18 cellular contexts compared by ENCODE assay signal in genomic region chr3:183590442-183590841, GRCh38. TPM values are rescaled to one million over a fixed set of nuclear protein-coding genes. Genes with fewer than 3 reads are reported as not detected.
DNase-seq lines count a peak whose midpoint lies in the region; ATAC-seq and TF ChIP-seq lines count a peak whose summit lies in the region.
"Had no signal": no experiment of that assay in that cellular context is flagged by ENCODE, and none has a peak within 500 bp of the region (broad histone marks: within the 10 kb centered on the region; RNA-seq: fewer than 3 reads in every experiment).

No MANE protein-coding gene starts in this region.

- H3K36me3 Mint-ChIP-seq in activated naive CD8-positive, alpha-beta T cell, result no peaks in the 10 kb centered on the region
- H3K36me3 Mint-ChIP-seq in activated naive CD8-positive, alpha-beta T cell treated with anti-CD3 and anti-CD28 coated beads, Interleukin-2, amount 50 U/mL, for 24 hours (ENCODE audit: low read depth), result no peaks in the 10 kb centered on the region
- H3K36me3 Mint-ChIP-seq in activated T-helper 17 cell treated with anti-CD3 and anti-CD28 coated beads, Interleukin-2, amount 50 U/mL, for 72 hours (ENCODE audit: low read depth), result no peaks in the 10 kb centered on the region
- H3K36me3 Mint-ChIP-seq in activated CD8-positive, alpha-beta T cell treated with anti-CD3 and anti-CD28 coated beads for 36 hours (ENCODE audit: low read depth), result no peaks in the 10 kb centered on the region
- H3K36me3 Mint-ChIP-seq: CD4-positive, CD25-positive, alpha-beta regulatory T cell had no signal

- H3K36me3 ChIP-seq in OCI-LY7 (ENCODE audit: insufficient read depth, low read length), result no peaks in the 10 kb centered on the region
- H3K36me3 ChIP-seq: HAP-1 had no signal

- H3K27ac Mint-ChIP-seq in activated naive CD8-positive, alpha-beta T cell, result peak overlapping the region; percentile 46
- H3K27ac Mint-ChIP-seq in activated naive CD8-positive, alpha-beta T cell treated with anti-CD3 and anti-CD28 coated beads, Interleukin-2, amount 50 U/mL, for 24 hours, result no peak overlapping the region
- H3K27ac Mint-ChIP-seq in activated T-helper 17 cell treated with anti-CD3 and anti-CD28 coated beads, Interleukin-2, amount 50 U/mL, for 72 hours, result peak overlapping the region; percentile 58
- no peak overlapping the region for H3K27ac Mint-ChIP-seq in activated CD8-positive, alpha-beta T cell treated with anti-CD3 and anti-CD28 coated beads for 36 hours

- intact Hi-C loops in OCI-LY7 (cut with micrococcal nuclease; ENCODE audit: unreplicated experiment), result loop anchor here (2.0 kb wide), 1 partner anchor 18 kb away; no protein-coding TSS in a partner anchor
- intact Hi-C loops in activated CD8-positive, alpha-beta T cell treated with anti-CD3 and anti-CD28 coated beads for 36 hours (cut with micrococcal nuclease), result no loop called here

- H2AFZ ChIP-seq in OCI-LY7 (ENCODE audit: low read length), result no peak overlapping the region

- peak overlapping the region; percentile 91 for H3K4me2 ChIP-seq in OCI-LY7 (ENCODE audit: low read length)

- no peaks in the 10 kb centered on the region for H3K9me2 ChIP-seq in OCI-LY7 (ENCODE audit: insufficient read depth, low read length)

- CTCF ChIA-PET in OCI-LY7 (lab: Charles Lee; ENCODE audit: unreplicated experiment), result interaction anchor here (3.6 to 4.4 kb wide), 2 partner anchors 11 to 30 kb away, joined by 16 to 50 read pairs; no protein-coding TSS in a partner anchor
- CTCF ChIA-PET in activated CD8-positive, alpha-beta T cell treated with anti-CD3 and anti-CD28 coated beads for 36 hours (lab: Charles Lee), result interaction anchor here (1.1 to 1.5 kb wide), 2 partner anchors 14 to 108 kb away, joined by 3 to 8 read pairs; no protein-coding TSS in a partner anchor

- POLR2A ChIA-PET in OCI-LY7 (lab: Charles Lee), result interaction anchor here (0.9 to 12.0 kb wide), 5 partner anchors 11 to 64 kb away, joined by 3 to 265 read pairs (median 11); no protein-coding TSS in a partner anchor
- POLR2A ChIA-PET in activated CD8-positive, alpha-beta T cell treated with anti-CD3 and anti-CD28 coated beads for 36 hours (lab: Charles Lee), result interaction anchor here (0.7 kb wide), 1 partner anchor 315 kb away, joined by 3 read pairs; no protein-coding TSS in a partner anchor

- 0 out of 2 replicates have a peak, but pooled peaks cover 4% of the 10 kb centered on the region for H3K79me2 ChIP-seq in OCI-LY7 (ENCODE audit: insufficient read depth, low read depth, low read length)

- H3K4me1 Mint-ChIP-seq in activated naive CD8-positive, alpha-beta T cell (ENCODE audit: low read depth), result peaks cover 43% of the 10 kb centered on the region
- H3K4me1 Mint-ChIP-seq in activated naive CD8-positive, alpha-beta T cell treated with anti-CD3 and anti-CD28 coated beads, Interleukin-2, amount 50 U/mL, for 24 hours, result peaks cover 35% of the 10 kb centered on the region
- H3K4me1 Mint-ChIP-seq in activated T-helper 17 cell treated with anti-CD3 and anti-CD28 coated beads, Interleukin-2, amount 50 U/mL, for 72 hours, result peaks cover 31% of the 10 kb centered on the region
- peaks cover 23% of the 10 kb centered on the region for H3K4me1 Mint-ChIP-seq in activated CD8-positive, alpha-beta T cell treated with anti-CD3 and anti-CD28 coated beads for 36 hours (ENCODE audit: low read depth)

- peak overlapping the region; percentile 57 for H3K4me3 ChIP-seq in OCI-LY7 (ENCODE audit: low read depth, low read length, poor library complexity, severe bottlenecking)
- H3K4me3 ChIP-seq: BLaER1 treated with 17β-estradiol and CSF1 and Interleukin-3, amounts not matched to agents 10 nM and 100 nM; HAP-1 had no signal

- no peaks in the 10 kb centered on the region for H4K20me1 ChIP-seq in OCI-LY7 (ENCODE audit: insufficient read depth, low read length)
- H4K20me1 ChIP-seq: BLaER1 treated with 17β-estradiol and CSF1 and Interleukin-3, amounts not matched to agents 10 nM and 100 nM had no signal

- H3K27ac ChIP-seq in OCI-LY7 (ENCODE audit: low read depth, low read length, poor library complexity, severe bottlenecking), result peak overlapping the region; percentile 98
- H3K27ac ChIP-seq: BLaER1 treated with 17β-estradiol and CSF1 and Interleukin-3, amounts not matched to agents 10 nM and 100 nM had no signal

- in situ Hi-C loops in G401 (cut with HindIII; ENCODE audit: low sequenced_read_pairs), result no loop called here

- no peaks in the 10 kb centered on the region for H3K27me3 Mint-ChIP-seq in activated naive CD8-positive, alpha-beta T cell
- H3K27me3 Mint-ChIP-seq in activated naive CD8-positive, alpha-beta T cell treated with anti-CD3 and anti-CD28 coated beads, Interleukin-2, amount 50 U/mL, for 24 hours, result no peaks in the 10 kb centered on the region
- no peaks in the 10 kb centered on the region for H3K27me3 Mint-ChIP-seq in activated T-helper 17 cell treated with anti-CD3 and anti-CD28 coated beads, Interleukin-2, amount 50 U/mL, for 72 hours
- H3K27me3 Mint-ChIP-seq in activated CD8-positive, alpha-beta T cell treated with anti-CD3 and anti-CD28 coated beads for 36 hours, result no peaks in the 10 kb centered on the region
- H3K27me3 Mint-ChIP-seq: CD4-positive, CD25-positive, alpha-beta regulatory T cell had no signal

- no peak for DNase-seq in activated naive CD8-positive, alpha-beta T cell treated with anti-CD3 and anti-CD28 coated beads, Interleukin-2, amount 50 U/mL, for 24 hours
- DNase-seq in OCI-LY7 (ENCODE audit: low spot score) (no peak), NOMO-1 treated with dmso at 0.1 percent for 144 hours (lab: John Stamatoyannopoulos, UW; ENCODE audit: unreplicated experiment) (no peak), G401 (ENCODE audit: low spot score) (no peak)
- DNase-seq in activated CD8-positive, alpha-beta T cell treated with anti-CD3 and anti-CD28 coated beads for 36 hours, result no peak
- DNase-seq: ACHN; CD4-positive, CD25-positive, alpha-beta regulatory T cell; DMS79; EL; GDM1; GOT3 had no signal

- TF ChIP-seq CTCF in OCI-LY7 (conservative IDR thresholded peaks at IDR 0.05; ENCODE audit: low read length), result no peak
- TF ChIP-seq CTCF in activated CD8-positive, alpha-beta T cell treated with anti-CD3 and anti-CD28 coated beads for 36 hours (IDR thresholded peaks at IDR 0.05), result no peak

- ATAC-seq in activated naive CD8-positive, alpha-beta T cell treated with anti-CD3 and anti-CD28 coated beads, Interleukin-2, amount 50 U/mL, for 24 hours, result no peak
- no peak for ATAC-seq in activated T-helper 17 cell treated with anti-CD3 and anti-CD28 coated beads, Interleukin-2, amount 50 U/mL, for 72 hours (replicated peaks)
- ATAC-seq in activated CD8-positive, alpha-beta T cell treated with anti-CD3 and anti-CD28 coated beads for 36 hours, result no peak
- no peak for ATAC-seq in GM19463 (IDR thresholded peaks at IDR 0.05; ENCODE audit: unreplicated experiment)
- ATAC-seq: HepG2 had no signal

- H3K9me3 ChIP-seq in OCI-LY7 (ENCODE audit: low read length), result peaks cover 4% of the 10 kb centered on the region; the same call in 1 of the 2 replicates
- H3K9me3 ChIP-seq: HAP-1 had no signal

- BruUV-seq in OCI-LY7 (replicated peaks; lab: Mats Ljungman, UMichigan), result no TSS peak

- H3K4me1 ChIP-seq in OCI-LY7 (ENCODE audit: insufficient read depth, low read length, poor library complexity, severe bottlenecking), result peaks cover 100% of the 10 kb centered on the region

- no peak overlapping the region for H3K4me3 Mint-ChIP-seq in activated naive CD8-positive, alpha-beta T cell
- no peak overlapping the region for H3K4me3 Mint-ChIP-seq in activated naive CD8-positive, alpha-beta T cell treated with anti-CD3 and anti-CD28 coated beads, Interleukin-2, amount 50 U/mL, for 24 hours
- no peak overlapping the region for H3K4me3 Mint-ChIP-seq in activated T-helper 17 cell treated with anti-CD3 and anti-CD28 coated beads, Interleukin-2, amount 50 U/mL, for 72 hours
- no peak overlapping the region for H3K4me3 Mint-ChIP-seq in activated CD8-positive, alpha-beta T cell treated with anti-CD3 and anti-CD28 coated beads for 36 hours
- H3K4me3 Mint-ChIP-seq: CD4-positive, CD25-positive, alpha-beta regulatory T cell had no signal

- no peaks in the 10 kb centered on the region for H3K9me3 Mint-ChIP-seq in activated naive CD8-positive, alpha-beta T cell (ENCODE audit: low read depth)
- peaks cover 4% of the 10 kb centered on the region for H3K9me3 Mint-ChIP-seq in activated naive CD8-positive, alpha-beta T cell treated with anti-CD3 and anti-CD28 coated beads, Interleukin-2, amount 50 U/mL, for 24 hours
- H3K9me3 Mint-ChIP-seq in activated T-helper 17 cell treated with anti-CD3 and anti-CD28 coated beads, Interleukin-2, amount 50 U/mL, for 72 hours, result no peaks in the 10 kb centered on the region
- peaks cover 1% of the 10 kb centered on the region for H3K9me3 Mint-ChIP-seq in activated CD8-positive, alpha-beta T cell treated with anti-CD3 and anti-CD28 coated beads for 36 hours

RNA-seq across cellular contexts. Expression of gene KLHL6, which starts 34.9 kb away (rescaled TPM):
- 143 TPM in 2 replicates for total RNA-seq in OCI-LY7 (2014; rRNA removed; shearing (Covaris generic))
- total RNA-seq in OCI-LY7 (2022), result 169 and 191 TPM in 2 replicates
- 10 to 100 TPM; 33.5 to 39.7 TPM for total RNA-seq in activated T-helper 17 cell treated with anti-CD3 and anti-CD28 coated beads, Interleukin-2, amount 50 U/mL, for 72 hours
- 10 to 100 TPM; 32.4 to 32.6 TPM for total RNA-seq in activated CD8-positive, alpha-beta T cell treated with anti-CD3 and anti-CD28 coated beads for 36 hours
- total RNA-seq in G401 (2014; rRNA removed; shearing (Covaris generic)), result not detected in 2 replicates
- total RNA-seq: A172, HepG2 had no signal

RNA-seq across cellular contexts. Expression of gene KLHL24, which starts 45.0 kb away (rescaled TPM):
- 37.8 and 45.8 TPM in 2 replicates for total RNA-seq in OCI-LY7 (2014; rRNA removed; shearing (Covaris generic))
- 34.0 and 53.0 TPM in 2 replicates for total RNA-seq in OCI-LY7 (2022)
- 10 to 100 TPM in 1 of 2 donors, 1 to 10 TPM in 1; 7.7 to 25.1 TPM for total RNA-seq in activated T-helper 17 cell treated with anti-CD3 and anti-CD28 coated beads, Interleukin-2, amount 50 U/mL, for 72 hours
- 10 to 100 TPM; 10.5 to 10.8 TPM for total RNA-seq in activated CD8-positive, alpha-beta T cell treated with anti-CD3 and anti-CD28 coated beads for 36 hours
- total RNA-seq in G401 (2014; rRNA removed; shearing (Covaris generic)), result 21.4 and 26.8 TPM in 2 replicates

Comparison
In these comparisons a context has a peak if more than half of its experiments do, and no peak if none do; other contexts are left out.
1. H3K27ac Mint-ChIP-seq: peak in activated naive CD8-positive, alpha-beta T cell (single experiment) and activated T-helper 17 cell treated with anti-CD3 and anti-CD28 coated beads, Interleukin-2, amount 50 U/mL, for 72 hours (single experiment); none in activated naive CD8-positive, alpha-beta T cell treated with anti-CD3 and anti-CD28 coated beads, Interleukin-2, amount 50 U/mL, for 24 hours (single experiment) and activated CD8-positive, alpha-beta T cell treated with anti-CD3 and anti-CD28 coated beads for 36 hours (single experiment).
2. RNA of gene KLHL6, which starts 34.9 kb away (total RNA-seq): 143 to 191 TPM in OCI-LY7, 33.5 to 39.7 TPM in activated T-helper 17 cell treated with anti-CD3 and anti-CD28 coated beads, Interleukin-2, amount 50 U/mL, for 72 hours and 32.4 to 32.6 TPM in activated CD8-positive, alpha-beta T cell treated with anti-CD3 and anti-CD28 coated beads for 36 hours; not detected in G401; every median in the first group is over 10 times any median in the second.